Comparison of ENCODE assay signal across 15 cellular contexts in genomic region chr4:20338841-20339240, GRCh38.
A peak's percentile ranks its signal among the peaks of the same experiment; 100 is the strongest.
DNase-seq lines count a peak whose midpoint lies in the region; ATAC-seq and TF ChIP-seq lines count a peak whose summit lies in the region.
"Had no signal": no experiment of that assay in that cellular context is flagged by ENCODE, and none has a peak within 500 bp of the region (broad histone marks: within the 10 kb centered on the region; RNA-seq: fewer than 3 reads in every experiment).

No MANE protein-coding gene starts in this region.

- no peak overlapping the region for H3K4me3 Mint-ChIP-seq in endothelial cell (ENCODE audit: unreplicated experiment)
- H3K4me3 Mint-ChIP-seq: CD4-positive, alpha-beta memory T cell; GM23338 had no signal

- peaks cover 4% of the 10 kb centered on the region for H3K4me1 Mint-ChIP-seq in endothelial cell (ENCODE audit: unreplicated experiment)
- H3K4me1 Mint-ChIP-seq: CD4-positive, alpha-beta memory T cell had no signal

- peak overlapping the region; percentile 16 for H3K27ac ChIP-seq in caudate nucleus (ENCODE audit: low read depth, low read length)
- H3K27ac ChIP-seq: A549, C4-2B had no signal

- H3K36me3 Mint-ChIP-seq in endothelial cell (ENCODE audit: low read depth, unreplicated experiment): no peaks in the 10 kb centered on the region
- H3K36me3 Mint-ChIP-seq: CD4-positive, alpha-beta memory T cell had no signal

- no peaks in the 10 kb centered on the region for H3K9me3 Mint-ChIP-seq in endothelial cell (ENCODE audit: unreplicated experiment)

- DNase-seq in NCI-H226 (peak; percentile 12), caudate nucleus (lab: John Stamatoyannopoulos, UW) (no peak), fibroblast of the aortic adventitia (ENCODE audit: low read depth) (peak; percentile 68), endothelial cell (ENCODE audit: low spot score) (no peak), HuH-7.5 (ENCODE audit: low spot score) (no peak), foreskin fibroblast (no peak)
- DNase-seq: BE2C; CD4-positive, alpha-beta memory T cell; DMS79; H7 had no signal

- H3K27ac Mint-ChIP-seq in endothelial cell (ENCODE audit: unreplicated experiment): no peak overlapping the region
- H3K27ac Mint-ChIP-seq: CD4-positive, alpha-beta memory T cell had no signal

- TF ChIP-seq CTCF in fibroblast of the aortic adventitia (IDR thresholded peaks at IDR 0.05; ENCODE audit: insufficient read depth, low read length) (no peak), endothelial cell (IDR thresholded peaks at IDR 0.05; ENCODE audit: unreplicated experiment) (no peak), foreskin fibroblast (IDR thresholded peaks at IDR 0.05; ENCODE audit: low read depth, low read length) (no peak)

- ATAC-seq in GM21723 (IDR thresholded peaks at IDR 0.05; ENCODE audit: unreplicated experiment): no peak
- ATAC-seq: A549, GM12878, GM23338 had no signal

- peaks cover 4% of the 10 kb centered on the region for H3K27me3 Mint-ChIP-seq in endothelial cell (ENCODE audit: unreplicated experiment)
- H3K27me3 Mint-ChIP-seq: CD4-positive, alpha-beta memory T cell had no signal

- H3K4me3 ChIP-seq in fibroblast of the aortic adventitia (ENCODE audit: low read depth, low read length): no peak overlapping the region
- H3K4me3 ChIP-seq in foreskin fibroblast (ENCODE audit: low read depth in 1 of 2, low read length in 2 of 2): no peak overlapping the region
- H3K4me3 ChIP-seq: A549, GM12878, GM23338 had no signal

Comparison
In these comparisons a context has a peak if more than half of its experiments do, and no peak if none do; other contexts are left out.
1. DNase-seq: peak in NCI-H226 (single experiment) and fibroblast of the aortic adventitia (single experiment); none in caudate nucleus (0 of 61), endothelial cell (single experiment), HuH-7.5 (single experiment) and foreskin fibroblast (0 of 2).